8 cellular contexts compared by ENCODE assay signal in genomic region chr17:50056217-50056960, GRCh38. TPM values are rescaled to one million over a fixed set of nuclear protein-coding genes. Genes with fewer than 3 reads are reported as not detected.
DNase-seq lines count a peak whose midpoint lies in the region; ATAC-seq and TF ChIP-seq lines count a peak whose summit lies in the region.

No MANE protein-coding gene starts in this region.

- H3K4me1 ChIP-seq in HUES48 (ENCODE audit: control insufficient read depth, insufficient read depth, low read length) (peaks cover 21% of the 10 kb centered on the region), cardiac muscle cell (ENCODE audit: low read depth) (peaks cover 30% of the 10 kb centered on the region), prostate gland (replicated peaks) (peaks cover 2% of the 10 kb centered on the region), vagina (peaks cover 77% of the 10 kb centered on the region)

- peaks cover 19% of the 10 kb centered on the region for H3K27me3 ChIP-seq in HUES48 (ENCODE audit: control insufficient read depth, insufficient read depth, low read length)
- H3K27me3 ChIP-seq in cardiac muscle cell, result no peaks in the 10 kb centered on the region
- no peaks in the 10 kb centered on the region for H3K27me3 ChIP-seq in prostate gland (replicated peaks; ENCODE audit: insufficient read depth)
- H3K27me3 ChIP-seq in vagina, result no peaks in the 10 kb centered on the region

- peak overlapping the region; percentile 27 for H3K27ac ChIP-seq in HUES48 (ENCODE audit: low read depth, low read length)
- H3K27ac ChIP-seq in cardiac muscle cell, result peak overlapping the region; percentile 18
- peak overlapping the region; percentile 89 to 93 for H3K27ac ChIP-seq in prostate gland
- H3K27ac ChIP-seq in vagina, result peak overlapping the region; percentile 84

- H3K9me3 ChIP-seq in HUES48 (ENCODE audit: control insufficient read depth, insufficient read depth, low read length) (no peaks in the 10 kb centered on the region), cardiac muscle cell (ENCODE audit: low read depth) (no peaks in the 10 kb centered on the region), prostate gland (no peaks in the 10 kb centered on the region), vagina (no peaks in the 10 kb centered on the region)

- H3K4me3 ChIP-seq in HUES48 (ENCODE audit: low read depth, low read length) (peak overlapping the region; percentile 77), cardiac muscle cell (peak overlapping the region; percentile 51), prostate gland (peak overlapping the region; percentile 63 to 70), vagina (peak overlapping the region; percentile 71 to 87)

- H3K36me3 ChIP-seq in HUES48 (ENCODE audit: control insufficient read depth, insufficient read depth, low read length), result no peaks in the 10 kb centered on the region
- no peaks in the 10 kb centered on the region for H3K36me3 ChIP-seq in cardiac muscle cell
- no peaks in the 10 kb centered on the region for H3K36me3 ChIP-seq in prostate gland
- H3K36me3 ChIP-seq in vagina, result no peaks in the 10 kb centered on the region

- TF ChIP-seq POLR2A in prostate gland (IDR thresholded peaks at IDR 0.05) (peak; percentile 7), vagina (IDR thresholded peaks at IDR 0.05) (no peak)

- no peak for ATAC-seq in GM18520 (IDR thresholded peaks at IDR 0.05; ENCODE audit: unreplicated experiment)

- 0% methylated on average over 52 of the region's 64 CpGs for WGBS in prostate gland

- DNase-seq in GM13977 (ENCODE audit: low spot score) (peak; percentile 78), RPMI7951 (ENCODE audit: low read depth) (peak; percentile 55), cardiac muscle cell (ENCODE audit: low read depth in 1 of 2, low spot score in 1 of 2) (peak; percentile 70 to 86), prostate gland (ENCODE audit: low spot score) (peak; percentile 74), vagina (ENCODE audit: extremely low spot score in 2 of 2) (no peak)
- peak; percentile 14 to 47 (median 22) for DNase-seq in activated naive CD4-positive, alpha-beta T cell (lab: John Stamatoyannopoulos, UW)

- H3K9ac ChIP-seq in HUES48 (ENCODE audit: low read depth, low read length), result no peak overlapping the region

- intact Hi-C loops in prostate gland (cut with DNase I), result no loop called here
- intact Hi-C loops in vagina (cut with DNase I), result no loop called here

- peak; percentile 66 for TF ChIP-seq CTCF in GM13977 (IDR thresholded peaks at IDR 0.05; ENCODE audit: extremely low read depth, insufficient read depth, missing control alignments)
- TF ChIP-seq CTCF in cardiac muscle cell (IDR thresholded peaks at IDR 0.05; ENCODE audit: low read depth, low read length), result peak; percentile 41
- peak in 2 of 4 experiments; percentile 24 to 64 for TF ChIP-seq CTCF in prostate gland (IDR thresholded peaks at IDR 0.05)
- no peak for TF ChIP-seq CTCF in vagina (IDR thresholded peaks at IDR 0.05)

- in situ Hi-C loops in GM13977 (cut with MboI; ENCODE audit: low pct_unique_long_range_greater_than_20kb, low sequenced_read_pairs, unreplicated experiment), result no loop called here

RNA-seq across cellular contexts. Expression of gene ITGA3, which starts 0.5 kb away (rescaled TPM):
- 213 and 279 TPM in 2 replicates for total RNA-seq in RPMI7951 (2014; rRNA removed; shearing (Covaris generic))
- total RNA-seq in cardiac muscle cell, result 40.6 and 41.9 TPM in 2 replicates
- 20.5 and 32.7 TPM in 2 replicates for polyA plus RNA-seq in cardiac muscle cell
- total RNA-seq in prostate gland, result 10 to 100 TPM; 67.0 to 71.3 TPM
- total RNA-seq in vagina, result 50.8 TPM

RNA-seq across cellular contexts. Expression of gene PDK2, which starts 38.8 kb away (rescaled TPM):
- total RNA-seq in RPMI7951 (2014; rRNA removed; shearing (Covaris generic)), result 13.9 and 19.2 TPM in 2 replicates
- total RNA-seq in cardiac muscle cell, result 79.5 and 88.5 TPM in 2 replicates
- 146 and 156 TPM in 2 replicates for polyA plus RNA-seq in cardiac muscle cell
- 10 to 100 TPM; 47.1 to 79.5 TPM for total RNA-seq in prostate gland
- 44.4 TPM for total RNA-seq in vagina

Comparison
In these comparisons a context has a peak if more than half of its experiments do, and no peak if none do; other contexts are left out.
1. DNase-seq: peak in GM13977 (single experiment), RPMI7951 (single experiment), activated naive CD4-positive, alpha-beta T cell (4 of 4), cardiac muscle cell (2 of 2) and prostate gland (single experiment); none in vagina (0 of 2).
2. CTCF ChIP-seq: peak in GM13977 (single experiment) and cardiac muscle cell (single experiment); none in vagina (0 of 3).
3. H3K27ac ChIP-seq: peak in every context shown above with its lines; median percentile 91 in prostate gland; 84 in vagina; 27 in HUES48; 18 in cardiac muscle cell.
4. Peak in every context shown above with its lines, with median percentiles within 50 percentile points of each other: H3K4me3 ChIP-seq.